Comparison of ENCODE assay signal across 8 cellular contexts in the genomic region with DNA sequence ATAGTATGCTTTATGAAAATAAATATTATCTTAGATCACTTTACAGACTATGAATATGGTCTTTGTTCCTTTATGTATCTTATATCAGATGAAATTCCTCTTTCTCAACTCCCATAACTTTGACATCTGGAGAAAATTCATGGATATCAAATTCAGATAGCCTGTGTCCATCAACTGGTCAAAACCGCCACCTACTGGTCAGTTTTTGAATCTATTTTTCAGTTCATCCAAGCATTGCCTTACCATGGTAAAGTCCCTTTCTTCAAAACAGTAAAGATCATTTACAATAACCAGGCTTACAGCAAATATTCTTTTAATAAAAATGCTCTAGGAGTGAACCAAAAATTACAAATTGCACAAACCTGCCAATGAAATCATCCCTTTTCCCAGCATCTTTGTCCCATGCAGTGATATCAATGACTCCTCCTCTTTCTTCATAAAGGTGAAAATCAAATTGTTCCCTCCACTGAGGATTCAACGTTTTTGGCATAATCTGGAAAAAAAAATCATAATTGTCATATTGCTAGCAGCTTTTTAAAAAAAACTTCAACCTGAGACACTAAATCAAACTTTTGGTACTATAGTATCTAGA.
A peak's percentile ranks its signal among the peaks of the same experiment; 100 is the strongest.
DNase-seq lines count a peak whose midpoint lies in the region; ATAC-seq, FAIRE-seq and TF ChIP-seq lines count a peak whose summit lies in the region.

No MANE protein-coding gene starts in this region.

- H3K9me3 ChIP-seq in OCI-LY3 (ENCODE audit: insufficient read depth, low read length) (no peaks in the 10 kb centered on the region), endothelial cell of umbilical vein (replicated peaks; ENCODE audit: control insufficient read depth, insufficient read depth, low read length) (no peaks in the 10 kb centered on the region)

- H3K4me2 ChIP-seq in OCI-LY3 (ENCODE audit: low read length) = no peak overlapping the region
- H3K4me2 ChIP-seq in endothelial cell of umbilical vein (ENCODE audit: insufficient read depth, low read length) = no peak overlapping the region

- dilution Hi-C loops in endothelial cell of umbilical vein (cut with MboI; ENCODE audit: extremely low pct_ligation_motif_present, low sequenced_read_pairs) = no loop called here

- CTCF ChIA-PET in endothelial cell of umbilical vein (lab: Charles Lee) = interaction anchor here (0.7 to 1.2 kb wide), 2 partner anchors 10 to 15 kb away, joined by 3 to 5 read pairs; no protein-coding TSS in a partner anchor

- BruUV-seq in endothelial cell of umbilical vein (replicated peaks; lab: Mats Ljungman, UMichigan) = no TSS peak

- peaks cover 9% of the 10 kb centered on the region for H3K4me1 ChIP-seq in OCI-LY3 (ENCODE audit: low read length)
- no peaks in the 10 kb centered on the region for H3K4me1 ChIP-seq in endothelial cell of umbilical vein (ENCODE audit: control insufficient read depth, extremely low read depth, insufficient read depth, low read length)

- TF ChIP-seq CTCF in OCI-LY3 (IDR thresholded peaks at IDR 0.05; ENCODE audit: low read depth, low read length) = peak; percentile 58
- TF ChIP-seq CTCF in endothelial cell of umbilical vein (IDR thresholded peaks at IDR 0.05; ENCODE audit: extremely low read depth in 1 of 2, insufficient read depth in 1 of 2, low read depth in 1 of 2, low read length in 2 of 2) = peak; percentile 46 to 51

- H3K9ac ChIP-seq in OCI-LY3 (ENCODE audit: low read length) (no peak overlapping the region), endothelial cell of umbilical vein (replicated peaks; ENCODE audit: extremely low read depth, insufficient read depth, low read length) (no peak overlapping the region)

- no peaks in the 10 kb centered on the region for H4K20me1 ChIP-seq in OCI-LY3 (ENCODE audit: insufficient read depth, low read length)
- H4K20me1 ChIP-seq in endothelial cell of umbilical vein (replicated peaks; ENCODE audit: control insufficient read depth, extremely low read depth, insufficient read depth, low read length) = no peaks in the 10 kb centered on the region

- peak; percentile 60 for FAIRE-seq in endothelial cell of umbilical vein (lab: Jason Lieb, UNC)

- DNase-seq in NCI-H1436 (lab: John Stamatoyannopoulos, UW) (peak; percentile 2), NCI-H1436 treated with DMSO at 0.1 percent for 48 hours (lab: John Stamatoyannopoulos, UW) (no peak), H4 (ENCODE audit: low spot score) (peak; percentile 19), endothelial cell of umbilical vein (ENCODE audit: low read depth, low spot score) (peak; percentile 46), pons (ENCODE audit: low spot score) (peak; percentile 37)

- H3K4me3 ChIP-seq in OCI-LY3 (ENCODE audit: low read length) = no peak overlapping the region
- no peak overlapping the region for H3K4me3 ChIP-seq in endothelial cell of umbilical vein (replicated peaks in 1 of 3; ENCODE audit: insufficient read depth in 1 of 3, low read depth in 1 of 3, low read length in 3 of 3)

- no peaks in the 10 kb centered on the region for H3K9me1 ChIP-seq in endothelial cell of umbilical vein (replicated peaks; ENCODE audit: control insufficient read depth, extremely low read depth, insufficient read depth, low read length)

- no peak for TF ChIP-seq POLR2A in endothelial cell of umbilical vein (IDR thresholded peaks at IDR 0.05; ENCODE audit: low read depth, low read length)

- H3K27me3 ChIP-seq in OCI-LY3 (ENCODE audit: low read depth, low read length) (no peaks in the 10 kb centered on the region; the same call in 1 of the 2 replicates), endothelial cell of umbilical vein (ENCODE audit: control insufficient read depth in 2 of 2, insufficient read depth in 2 of 2, low read length in 2 of 2) (no peaks in the 10 kb centered on the region)

- H3K27ac ChIP-seq in OCI-LY3 (ENCODE audit: low read length) (no peak overlapping the region), endothelial cell of umbilical vein (ENCODE audit: insufficient read depth, low read depth, low read length) (no peak overlapping the region)

- POLR2A ChIA-PET in endothelial cell of umbilical vein (lab: Charles Lee) = no interaction called here

- H3K79me2 ChIP-seq in OCI-LY3 (ENCODE audit: low read length) = no peaks in the 10 kb centered on the region
- no peaks in the 10 kb centered on the region for H3K79me2 ChIP-seq in endothelial cell of umbilical vein (ENCODE audit: control insufficient read depth, insufficient read depth, low read length)

- intact Hi-C loops in endothelial cell of umbilical vein (cut with micrococcal nuclease) = no loop called here

- H2AFZ ChIP-seq in OCI-LY3 (ENCODE audit: low read depth, low read length) = no peak overlapping the region
- no peak overlapping the region for H2AFZ ChIP-seq in endothelial cell of umbilical vein (ENCODE audit: low read depth, low read length)

- H3K36me3 ChIP-seq in OCI-LY3 (replicated peaks; ENCODE audit: low read depth, low read length) = no peaks in the 10 kb centered on the region
- peaks cover 9 to 15% of the 10 kb centered on the region in 2 experiments for H3K36me3 ChIP-seq in endothelial cell of umbilical vein (ENCODE audit: control insufficient read depth in 2 of 2, extremely low read depth in 1 of 2, insufficient read depth in 2 of 2, low read length in 2 of 2)

- no peak for ATAC-seq in HG03135 (IDR thresholded peaks at IDR 0.05; ENCODE audit: unreplicated experiment)
- ATAC-seq in HG02970 (IDR thresholded peaks at IDR 0.05; ENCODE audit: low FRiP score, unreplicated experiment) = no peak

TF ChIP-seq in endothelial cell of umbilical vein, 7 proteins besides CTCF, POLR2A, EP300 and RAD21:
- TF ChIP-seq POLR2AphosphoS5 (IDR thresholded peaks at IDR 0.05; ENCODE audit: insufficient read depth, low read depth, low read length) (no peak), GATA2 (IDR thresholded peaks at IDR 0.05; ENCODE audit: insufficient read depth, insufficient read length, low read depth, low read length) (no peak), JUN (IDR thresholded peaks at IDR 0.05; ENCODE audit: borderline replicate concordance, insufficient read depth, insufficient read length, low read depth) (no peak), FOS (IDR thresholded peaks at IDR 0.05; ENCODE audit: borderline replicate concordance, insufficient read depth, low read length) (no peak), MYC (IDR thresholded peaks at IDR 0.05; ENCODE audit: low read depth, low read length) (no peak), EZH2 (IDR thresholded peaks at IDR 0.05; ENCODE audit: borderline replicate concordance, low read depth, low read length, severe bottlenecking) (no peak), MAX (IDR thresholded peaks at IDR 0.05; ENCODE audit: insufficient read depth, insufficient read length) (no peak)
